In the genomic region with DNA sequence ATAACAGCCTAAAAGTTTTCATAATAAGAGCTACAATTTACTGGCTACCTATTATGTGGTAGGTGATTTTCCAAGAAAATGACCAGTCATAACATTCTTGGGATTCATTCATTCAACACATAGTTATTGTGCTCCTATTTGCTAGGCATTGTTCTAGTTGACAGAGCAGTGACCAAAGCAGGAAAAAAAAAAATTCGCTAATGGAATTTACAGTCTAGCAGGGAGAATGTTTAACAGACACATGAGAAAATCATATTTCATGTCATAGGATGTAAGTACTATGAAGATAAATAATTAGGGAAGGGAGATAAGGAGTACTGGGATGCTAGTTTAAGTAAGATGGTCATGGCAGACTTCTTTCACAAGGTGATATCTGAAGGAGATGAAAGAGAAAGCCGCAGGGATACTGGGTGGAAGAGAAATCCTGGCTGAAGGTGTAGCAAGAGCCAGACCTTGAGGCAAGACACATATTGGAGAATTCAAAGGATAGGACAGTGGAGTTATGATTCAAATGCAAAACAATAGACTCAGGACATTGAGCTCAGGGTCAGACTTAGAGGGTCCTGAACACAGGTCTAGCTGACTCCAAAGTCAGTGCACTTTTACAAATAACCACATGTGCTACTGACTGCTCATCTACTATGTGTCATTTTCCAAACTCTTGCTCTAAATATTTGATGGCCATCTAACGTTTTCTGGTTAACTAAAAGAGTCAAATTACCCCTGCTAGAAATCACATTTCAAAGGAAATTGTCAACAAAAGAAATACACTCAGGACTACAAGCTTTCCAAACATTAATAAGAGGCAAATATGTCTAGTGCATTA, we compare ENCODE assay signal across 16 cellular contexts. TPM values are rescaled to one million over a fixed set of nuclear protein-coding genes. Genes with fewer than 3 reads are reported as not detected.
DNase-seq lines count a peak whose midpoint lies in the region; ATAC-seq, FAIRE-seq and TF ChIP-seq lines count a peak whose summit lies in the region.
"Had no signal": no experiment of that assay in that cellular context is flagged by ENCODE, and none has a peak within 500 bp of the region (broad histone marks: within the 10 kb centered on the region; RNA-seq: fewer than 3 reads in every experiment).

No MANE protein-coding gene starts in this region.

- H3K36me3 Mint-ChIP-seq in endothelial cell (ENCODE audit: low read depth, unreplicated experiment): peaks cover 19% of the 10 kb centered on the region

- H3K4me1 Mint-ChIP-seq in endothelial cell (ENCODE audit: unreplicated experiment): peaks cover 7% of the 10 kb centered on the region

- peaks cover 8% of the 10 kb centered on the region for H3K4me1 ChIP-seq in muscle layer of colon (ENCODE audit: insufficient read depth, low read length)
- no peaks in the 10 kb centered on the region for H3K4me1 ChIP-seq in colonic mucosa
- peaks cover 2% of the 10 kb centered on the region for H3K4me1 ChIP-seq in suprapubic skin
- H3K4me1 ChIP-seq: BLaER1 had no signal

- no peak overlapping the region for H3K27ac ChIP-seq in muscle layer of colon (ENCODE audit: low read depth, low read length)
- H3K27ac ChIP-seq in colonic mucosa: no peak overlapping the region
- H3K27ac ChIP-seq in suprapubic skin: no peak overlapping the region
- H3K27ac ChIP-seq: BLaER1 had no signal

- no peak overlapping the region for H3K4me3 Mint-ChIP-seq in endothelial cell (ENCODE audit: unreplicated experiment)
- H3K4me3 Mint-ChIP-seq: activated naive CD8-positive, alpha-beta T cell treated with anti-CD3 and anti-CD28 coated beads, Interleukin-2, amount 50 U/mL, for 24 hours; naive thymus-derived CD8-positive, alpha-beta T cell had no signal

- intact Hi-C loops in colonic mucosa (cut with DNase I): loop anchor here (5.0 to 10.0 kb wide), 3 partner anchors 188 to 395 kb away; no protein-coding TSS in a partner anchor

- no peak for TF ChIP-seq EP300 in suprapubic skin (IDR thresholded peaks at IDR 0.05)

- peak; percentile 59 for FAIRE-seq in RCC 7860 (lab: Jason Lieb, UNC)

- 44% methylated on average over 3 of the region's 3 CpGs for whole genome bisulfite sequencing in suprapubic skin

- H3K27me3 Mint-ChIP-seq in endothelial cell (ENCODE audit: unreplicated experiment): peaks cover 3% of the 10 kb centered on the region
- H3K27me3 Mint-ChIP-seq: activated naive CD8-positive, alpha-beta T cell treated with anti-CD3 and anti-CD28 coated beads, Interleukin-2, amount 50 U/mL, for 24 hours; naive thymus-derived CD8-positive, alpha-beta T cell had no signal

- H3K4me3 ChIP-seq in muscle layer of colon (ENCODE audit: low read depth in 1 of 2, low read length in 2 of 2) (peak overlapping the region in 1 of 2 donors; percentile 20), colonic mucosa (no peak overlapping the region), suprapubic skin (no peak overlapping the region)
- H3K4me3 ChIP-seq: BLaER1 had no signal

- H3K9ac ChIP-seq in muscle layer of colon (ENCODE audit: low read length) (peak overlapping the region; percentile 7), colonic mucosa (ENCODE audit: low read depth in 2 of 2, low read length in 2 of 2) (no peak overlapping the region)
- H3K9ac ChIP-seq: BLaER1 had no signal

- H3K9me3 ChIP-seq in muscle layer of colon (ENCODE audit: low read length) (no peaks in the 10 kb centered on the region), colonic mucosa (no peaks in the 10 kb centered on the region), suprapubic skin (no peaks in the 10 kb centered on the region)

- TF ChIP-seq CTCF in endothelial cell (IDR thresholded peaks at IDR 0.05; ENCODE audit: unreplicated experiment) (no peak), colonic mucosa (IDR thresholded peaks at IDR 0.05) (no peak), suprapubic skin (IDR thresholded peaks at IDR 0.05) (no peak)

- peak; percentile 27 for ATAC-seq in GM18511 (IDR thresholded peaks at IDR 0.05; ENCODE audit: unreplicated experiment)
- ATAC-seq in HG03196 (IDR thresholded peaks at IDR 0.05; ENCODE audit: unreplicated experiment): no peak
- ATAC-seq: activated naive CD8-positive, alpha-beta T cell treated with anti-CD3 and anti-CD28 coated beads, Interleukin-2, amount 50 U/mL, for 24 hours had no signal

- TF ChIP-seq POLR2A in suprapubic skin (IDR thresholded peaks at IDR 0.05): no peak

- peak overlapping the region; percentile 57 for H3K27ac Mint-ChIP-seq in endothelial cell (ENCODE audit: unreplicated experiment)
- H3K27ac Mint-ChIP-seq: activated naive CD8-positive, alpha-beta T cell treated with anti-CD3 and anti-CD28 coated beads, Interleukin-2, amount 50 U/mL, for 24 hours had no signal

- H3K9me3 Mint-ChIP-seq in endothelial cell (ENCODE audit: unreplicated experiment): peaks cover 14% of the 10 kb centered on the region

- H3K27me3 ChIP-seq in muscle layer of colon (ENCODE audit: control insufficient read depth in 1 of 2, insufficient read depth in 2 of 2, low read length in 2 of 2) (no peaks in the 10 kb centered on the region), colonic mucosa (no peaks in the 10 kb centered on the region), suprapubic skin (no peaks in the 10 kb centered on the region)
- H3K27me3 ChIP-seq: BLaER1 had no signal

- H3K36me3 ChIP-seq in muscle layer of colon (ENCODE audit: insufficient read depth, low read length) (no peaks in the 10 kb centered on the region), colonic mucosa (no peaks in the 10 kb centered on the region), suprapubic skin (no peaks in the 10 kb centered on the region)

- DNase-seq in RCC 7860 (ENCODE audit: low spot score): peak; percentile 45
- DNase-seq in endothelial cell (ENCODE audit: low spot score): no peak
- DNase-seq in colonic mucosa: no peak
- no peak for DNase-seq in suprapubic skin (ENCODE audit: low spot score in 2 of 2)
- DNase-seq in HPDE6-E6E7 (ENCODE audit: extremely low spot score): no peak
- DNase-seq: activated naive CD8-positive, alpha-beta T cell treated with anti-CD3 and anti-CD28 coated beads, Interleukin-2, amount 50 U/mL, for 24 hours; DND-41; GOT3; islet precursor cell; NCI-H1092; stimulated activated naive CD4-positive, alpha-beta T cell treated with Interleukin-2 at 50 U/mL for 16 hours had no signal

RNA-seq across cellular contexts. Expression of gene SPCS3, which starts 20.4 kb away (rescaled TPM):
- total RNA-seq in endothelial cell (ENCODE audit: unreplicated experiment) (173 TPM), colonic mucosa (100 to 1,000 TPM; 116 to 147 TPM), suprapubic skin (10 to 100 TPM; 48.3 to 57.4 (median 55.9) TPM)
